Comparison of ENCODE assay signal across 8 cellular contexts in genomic region chr17:83200231-83200699, GRCh38.
A peak's percentile ranks its signal among the peaks of the same experiment; 100 is the strongest.
DNase-seq lines count a peak whose midpoint lies in the region; ATAC-seq and TF ChIP-seq lines count a peak whose summit lies in the region.

No MANE protein-coding gene starts in this region.

- peak overlapping the region; percentile 64 to 70 for H3K27ac ChIP-seq in right atrium auricular region
- no peak overlapping the region for H3K27ac ChIP-seq in A673 (ENCODE audit: low read depth, low read length, poor library complexity, severe bottlenecking)

- BruUV-seq in A673 (replicated peaks; lab: Mats Ljungman, UMichigan) = no TSS peak

- CTCF ChIA-PET in A673 (lab: Charles Lee) = no interaction called here

- H3K9me3 ChIP-seq in right atrium auricular region (no peaks in the 10 kb centered on the region), A673 (ENCODE audit: low read depth, low read length, poor library complexity, severe bottlenecking) (no peaks in the 10 kb centered on the region)

- H3K27me3 ChIP-seq in right atrium auricular region = no peaks in the 10 kb centered on the region
- no peaks in the 10 kb centered on the region for H3K27me3 ChIP-seq in A673 (replicated peaks; ENCODE audit: insufficient read depth, low read depth, low read length, poor library complexity)

- peak; percentile 54 to 75 (median 58) for DNase-seq in stimulated activated CD4-positive, alpha-beta T cell treated with anti-CD3 and anti-CD28 coated beads, Interleukin-12 subunit alpha, Interleukin-12 subunit beta, amount 100 ng/mL, for 48 hours (ENCODE audit: low read depth in 2 of 3, low spot score in 1 of 3)
- no peak for DNase-seq in stimulated activated CD4-positive, alpha-beta T cell treated with anti-CD3 and anti-CD28 coated beads, Interleukin-12 subunit alpha, Interleukin-12 subunit beta, amount 100 ng/mL, for 4 hours
- peak; percentile 49 for DNase-seq in activated CD8-positive, alpha-beta memory T cell treated with anti-CD3 and anti-CD28 coated beads, Interleukin-2, amount 50 U/mL, for 4 hours
- DNase-seq in right atrium auricular region (ENCODE audit: low spot score) (peak; percentile 87), A673 (ENCODE audit: low spot score) (no peak)
- peak; percentile 24 to 42 for DNase-seq in stimulated activated CD8-positive, alpha-beta memory T cell treated with anti-CD3 and anti-CD28 coated beads, Interleukin-2, amount 100 ng/mL, for 1 hour (ENCODE audit: low read depth in 2 of 2)

- POLR2A ChIA-PET in A673 (lab: Charles Lee; ENCODE audit: low non-redundant PET) = no interaction called here

- intact Hi-C loops in A673 (cut with micrococcal nuclease; ENCODE audit: unreplicated experiment) = no loop called here

- TF ChIP-seq CTCF in right atrium auricular region (IDR thresholded peaks at IDR 0.05) (no peak), A673 (conservative IDR thresholded peaks at IDR 0.05; ENCODE audit: low read depth, low read length) (no peak)

- H3K36me3 ChIP-seq in right atrium auricular region = no peaks in the 10 kb centered on the region
- no peaks in the 10 kb centered on the region for H3K36me3 ChIP-seq in A673 (ENCODE audit: insufficient read depth, low read length, poor library complexity, severe bottlenecking)

- ATAC-seq in GM21619 (IDR thresholded peaks at IDR 0.05; ENCODE audit: unreplicated experiment) (no peak), GM19467 (IDR thresholded peaks at IDR 0.05; ENCODE audit: unreplicated experiment) (no peak)

- peaks cover 0 to 74% of the 10 kb centered on the region in 2 donors for H3K4me1 ChIP-seq in right atrium auricular region
- no peaks in the 10 kb centered on the region for H3K4me1 ChIP-seq in A673 (ENCODE audit: insufficient read depth, low read length, poor library complexity, severe bottlenecking)

- no peak overlapping the region for H3K4me3 ChIP-seq in right atrium auricular region
- H3K4me3 ChIP-seq in A673 (ENCODE audit: low read depth, low read length, poor library complexity, severe bottlenecking) = no peak overlapping the region

Comparison
In these comparisons a context has a peak if more than half of its experiments do, and no peak if none do; other contexts are left out.
1. DNase-seq: peak in stimulated activated CD4-positive, alpha-beta T cell treated with anti-CD3 and anti-CD28 coated beads, Interleukin-12 subunit alpha, Interleukin-12 subunit beta, amount 100 ng/mL, for 48 hours (3 of 3), activated CD8-positive, alpha-beta memory T cell treated with anti-CD3 and anti-CD28 coated beads, Interleukin-2, amount 50 U/mL, for 4 hours (single experiment), right atrium auricular region (single experiment) and stimulated activated CD8-positive, alpha-beta memory T cell treated with anti-CD3 and anti-CD28 coated beads, Interleukin-2, amount 100 ng/mL, for 1 hour (2 of 2); none in stimulated activated CD4-positive, alpha-beta T cell treated with anti-CD3 and anti-CD28 coated beads, Interleukin-12 subunit alpha, Interleukin-12 subunit beta, amount 100 ng/mL, for 4 hours (single experiment) and A673 (single experiment).